ENCODE assay signal across 16 cellular contexts in genomic region chr2:68833162-68833561, GRCh38. TPM values are rescaled to one million over a fixed set of nuclear protein-coding genes. Genes with fewer than 3 reads are reported as not detected.
DNase-seq lines count a peak whose midpoint lies in the region; ATAC-seq, FAIRE-seq and TF ChIP-seq lines count a peak whose summit lies in the region.
"Had no signal": no experiment of that assay in that cellular context is flagged by ENCODE, and none has a peak within 500 bp of the region (broad histone marks: within the 10 kb centered on the region; RNA-seq: fewer than 3 reads in every experiment).

No MANE protein-coding gene starts in this region.

- H3K9me2 ChIP-seq in Loucy (replicated peaks; ENCODE audit: low read depth, low read length), result no peaks in the 10 kb centered on the region

- no peaks in the 10 kb centered on the region for H3K27me3 ChIP-seq in BLaER1 treated with 17β-estradiol and CSF1 and Interleukin-3, amounts not matched to agents 10 nM and 100 nM
- no peaks in the 10 kb centered on the region for H3K27me3 ChIP-seq in Loucy (ENCODE audit: insufficient read depth, low read length, poor library complexity, severe bottlenecking)
- no peaks in the 10 kb centered on the region for H3K27me3 ChIP-seq in esophagus muscularis mucosa
- H3K27me3 ChIP-seq in skeletal muscle tissue (ENCODE audit: control insufficient read depth in 3 of 3, insufficient read depth in 3 of 3, low read length in 3 of 3), result no peaks in the 10 kb centered on the region

- no peak for DNase-seq in esophagus muscularis mucosa (ENCODE audit: extremely low spot score)
- DNase-seq in HCEC 1CT, result no peak
- no peak for DNase-seq in RCC 7860 (ENCODE audit: low spot score)
- no peak for DNase-seq in NCI-H226
- DNase-seq: activated CD4-positive, CD25-positive, alpha-beta regulatory T cell treated with anti-CD3 and anti-CD28 coated beads, Interleukin-2, amount 50 U/mL, for 72 hours; DMS 273 treated with DMSO at 0.1 percent for 48 hours; NCI-H1694 treated with DMSO at 0.1 percent for 48 hours; NCI-H69; stimulated activated CD4-positive, alpha-beta T cell treated with anti-CD3 and anti-CD28 coated beads, Interleukin-2, amount 100 ng/mL, for 24 hours had no signal

- TF ChIP-seq CTCF in Loucy (conservative IDR thresholded peaks at IDR 0.05; ENCODE audit: low read length) (no peak), esophagus muscularis mucosa (IDR thresholded peaks at IDR 0.05) (no peak)

- no peak overlapping the region; a peak in 1 of 20 replicates for H3K4me3 ChIP-seq in BLaER1 treated with 17β-estradiol and CSF1 and Interleukin-3, amounts not matched to agents 10 nM and 100 nM
- H3K4me3 ChIP-seq in Loucy (ENCODE audit: low read length, poor library complexity, severe bottlenecking) (no peak overlapping the region), esophagus muscularis mucosa (no peak overlapping the region), skeletal muscle tissue (ENCODE audit: low read length in 3 of 3) (no peak overlapping the region)

- H3K36me3 ChIP-seq in BLaER1 treated with 17β-estradiol and CSF1 and Interleukin-3, amounts not matched to agents 10 nM and 100 nM, result peaks cover 0 to 3% (median 0%) of the 10 kb centered on the region in 11 experiments; a peak in 3 of 22 replicates
- H3K36me3 ChIP-seq in Loucy (ENCODE audit: insufficient read depth, low read length), result no peaks in the 10 kb centered on the region
- H3K36me3 ChIP-seq in esophagus muscularis mucosa, result no peaks in the 10 kb centered on the region
- no peaks in the 10 kb centered on the region for H3K36me3 ChIP-seq in skeletal muscle tissue (ENCODE audit: control insufficient read depth in 3 of 3, insufficient read depth in 3 of 3, low read length in 3 of 3)

- H3K27ac ChIP-seq in BLaER1 treated with 17β-estradiol and CSF1 and Interleukin-3, amounts not matched to agents 10 nM and 100 nM, result peak overlapping the region; percentile 90 to 98 (median 94); a peak in 21 of 22 replicates
- H3K27ac ChIP-seq in esophagus muscularis mucosa (replicated peaks in 1 of 4) (peak overlapping the region; percentile 79 to 83 (median 80)), skeletal muscle tissue (ENCODE audit: low read depth, low read length) (peak overlapping the region; percentile 91)

- TF ChIP-seq POLR2A in esophagus muscularis mucosa (IDR thresholded peaks at IDR 0.05; ENCODE audit: low read depth), result no peak

- H2AFZ ChIP-seq in Loucy (ENCODE audit: low read length), result no peak overlapping the region

- intact Hi-C loops in esophagus muscularis mucosa (cut with DNase I), result loop anchor here (5.0 kb wide), 1 partner anchor 366 kb away; the partner anchor contains the start of genes APLF and FBXO48

- H3F3A ChIP-seq in Loucy (ENCODE audit: low read depth), result peaks cover 6% of the 10 kb centered on the region; the same call in 1 of the 2 replicates

- no peaks in the 10 kb centered on the region for H3K9me3 ChIP-seq in BLaER1 treated with 17β-estradiol and CSF1 and Interleukin-3, amounts not matched to agents 10 nM and 100 nM (replicated peaks in 1 of 11)
- H3K9me3 ChIP-seq in Loucy (ENCODE audit: insufficient read depth, low read depth, low read length), result no peaks in the 10 kb centered on the region
- H3K9me3 ChIP-seq in esophagus muscularis mucosa, result no peaks in the 10 kb centered on the region
- H3K9me3 ChIP-seq in skeletal muscle tissue (ENCODE audit: control insufficient read depth in 3 of 3, low read length in 3 of 3), result no peaks in the 10 kb centered on the region

- no peak for ATAC-seq in GM21360 (IDR thresholded peaks at IDR 0.05; ENCODE audit: unreplicated experiment)

- no peaks in the 10 kb centered on the region for H3K79me2 ChIP-seq in Loucy (ENCODE audit: insufficient read depth, low read length)

- TF ChIP-seq EP300 in esophagus muscularis mucosa (IDR thresholded peaks at IDR 0.05), result no peak

- peak overlapping the region; percentile 79 to 94 (median 85) for H3K4me2 ChIP-seq in BLaER1 treated with 17β-estradiol and CSF1 and Interleukin-3, amounts not matched to agents 10 nM and 100 nM
- H3K4me2 ChIP-seq in Loucy (ENCODE audit: low read depth, low read length, poor library complexity, severe bottlenecking), result peak overlapping the region; percentile 62

- H4K20me1 ChIP-seq in BLaER1 treated with 17β-estradiol and CSF1 and Interleukin-3, amounts not matched to agents 10 nM and 100 nM, result no peaks in the 10 kb centered on the region
- H4K20me1 ChIP-seq in Loucy (ENCODE audit: insufficient read depth, low read length, poor library complexity, severe bottlenecking), result no peaks in the 10 kb centered on the region

- WGBS in esophagus muscularis mucosa, result 94% methylated on average over 2 of the region's 2 CpGs

- H3K4me1 ChIP-seq in BLaER1 treated with 17β-estradiol and CSF1 and Interleukin-3, amounts not matched to agents 10 nM and 100 nM, result peaks cover 94 to 97% (median 96%) of the 10 kb centered on the region in 10 experiments
- H3K4me1 ChIP-seq in Loucy (ENCODE audit: insufficient read depth, low read length, poor library complexity, severe bottlenecking), result peaks cover 62% of the 10 kb centered on the region
- peaks cover 43 to 60% (median 51%) of the 10 kb centered on the region in 4 donors for H3K4me1 ChIP-seq in esophagus muscularis mucosa
- peaks cover 32 to 40% (median 33%) of the 10 kb centered on the region in 3 donors for H3K4me1 ChIP-seq in skeletal muscle tissue (ENCODE audit: control insufficient read depth in 3 of 3, insufficient read depth in 3 of 3, low read length in 3 of 3)

- H3K9ac ChIP-seq in BLaER1 treated with 17β-estradiol and CSF1 and Interleukin-3, amounts not matched to agents 10 nM and 100 nM, result peak overlapping the region in 8 of 11 experiments; percentile 75 to 90 (median 82); a peak in 11 of 22 replicates
- no peak overlapping the region for H3K9ac ChIP-seq in Loucy (ENCODE audit: low read depth, low read length, poor library complexity, severe bottlenecking)
- H3K9ac ChIP-seq in skeletal muscle tissue (ENCODE audit: low read depth in 1 of 3, low read length in 3 of 3), result no peak overlapping the region

- no peak for FAIRE-seq in RCC 7860 (lab: Jason Lieb, UNC)

RNA-seq across cellular contexts. Expression of gene BMP10, which starts 38.0 kb away (rescaled TPM):
- total RNA-seq in esophagus muscularis mucosa (not detected), skeletal muscle tissue (not detected)
- total RNA-seq: chondrocyte, progenitor cell of endocrine pancreas, RPMI7951 had no signal

Comparison
In these comparisons a context has a peak if more than half of its experiments do, and no peak if none do; other contexts are left out.
1. H3K9ac ChIP-seq: peak in BLaER1 treated with 17β-estradiol and CSF1 and Interleukin-3, amounts not matched to agents 10 nM and 100 nM (8 of 11); none in Loucy (single experiment) and skeletal muscle tissue (0 of 3).
2. Peak in every context shown above with its lines, with median percentiles within 50 percentile points of each other: H3K27ac ChIP-seq.